ENCODE assay signal across 1 cellular context in genomic region chr16:58500329-58501241, GRCh38.
TF ChIP-seq lines count a peak whose summit lies in the region.

No MANE protein-coding gene starts in this region.

TF ChIP-seq in HepG2, 621 proteins besides CTCF, POLR2A, EP300 and RAD21 (continued from another document):
- TF ChIP-seq ZHX1 (CRISPR knock-in tag; IDR thresholded peaks at IDR 0.05; ENCODE audit: low read depth) (no peak), MED13 (CRISPR knock-in tag; IDR thresholded peaks at IDR 0.05) (no peak), ZNF34 (CRISPR knock-in tag; IDR thresholded peaks at IDR 0.05; ENCODE audit: borderline replicate concordance) (no peak), ZFY (CRISPR knock-in tag; IDR thresholded peaks at IDR 0.05) (0 out of 2 replicates have a peak, but pooled peaks have one; percentile 10), HNRNPL (IDR thresholded peaks at IDR 0.05; ENCODE audit: low read depth, low read length) (peak; percentile 17; the same call in 1 of the 2 replicates), ZNF20 (CRISPR knock-in tag; IDR thresholded peaks at IDR 0.05) (no peak), MYPOP (CRISPR knock-in tag; IDR thresholded peaks at IDR 0.05) (no peak), ZNF674 (CRISPR knock-in tag; IDR thresholded peaks at IDR 0.05; ENCODE audit: low read depth) (no peak), MYC (CRISPR knock-in tag; IDR thresholded peaks at IDR 0.05; ENCODE audit: borderline replicate concordance) (peak; percentile 6; the same call in 1 of the 2 replicates), XBP1 (CRISPR knock-in tag; IDR thresholded peaks at IDR 0.05) (no peak), UBTF (CRISPR knock-in tag; IDR thresholded peaks at IDR 0.05) (no peak), FOSL2 (CRISPR knock-in tag; IDR thresholded peaks at IDR 0.05) (no peak), ZFAT (CRISPR knock-in tag; conservative IDR thresholded peaks at IDR 0.05) (no peak), KDM2A (CRISPR knock-in tag; IDR thresholded peaks at IDR 0.05; ENCODE audit: borderline replicate concordance, low read depth) (peak; percentile 2; the same call in 1 of the 2 replicates), STAT5B (CRISPR knock-in tag; IDR thresholded peaks at IDR 0.05) (no peak), SP2 (CRISPR knock-in tag; IDR thresholded peaks at IDR 0.05) (peak; percentile 11; the same call in 1 of the 2 replicates), PRPF4 (IDR thresholded peaks at IDR 0.05; ENCODE audit: low read depth, low read length, poor library complexity, severe bottlenecking) (no peak), ZNF350 (CRISPR knock-in tag; IDR thresholded peaks at IDR 0.05; ENCODE audit: borderline replicate concordance, low read depth) (no peak), IKZF5 (CRISPR knock-in tag; IDR thresholded peaks at IDR 0.05) (no peak), FIP1L1 (IDR thresholded peaks at IDR 0.05; ENCODE audit: borderline replicate concordance, insufficient read depth, low read depth, low read length) (no peak), NFE2 (CRISPR knock-in tag; IDR thresholded peaks at IDR 0.05) (no peak), HINFP (CRISPR knock-in tag; IDR thresholded peaks at IDR 0.05; ENCODE audit: low read depth) (no peak), ZNF841 (CRISPR knock-in tag; IDR thresholded peaks at IDR 0.05; ENCODE audit: borderline replicate concordance) (no peak), ZNF292 (CRISPR knock-in tag; IDR thresholded peaks at IDR 0.05; ENCODE audit: borderline replicate concordance, low read depth) (no peak), ZNF501 (CRISPR knock-in tag; IDR thresholded peaks at IDR 0.05) (no peak), MAX (IDR thresholded peaks at IDR 0.05) (peak; percentile 42; the same call in 1 of the 2 replicates), SAFB2 (CRISPR knock-in tag; IDR thresholded peaks at IDR 0.05; ENCODE audit: borderline replicate concordance, low read depth) (no peak)
